2 cellular contexts compared by ENCODE assay signal in genomic region chr18:79068946-79069791, GRCh38.
TF ChIP-seq lines count a peak whose summit lies in the region.

ATP9B (plus strand) TSS chr18:79069394; CDS start chr18:79069411, 17 bp downstream.

TF ChIP-seq in HEK293, 187 proteins besides CTCF, POLR2A, EP300 and RAD21 (continued from another document and continues in another):
- TF ChIP-seq, protein P1, sequence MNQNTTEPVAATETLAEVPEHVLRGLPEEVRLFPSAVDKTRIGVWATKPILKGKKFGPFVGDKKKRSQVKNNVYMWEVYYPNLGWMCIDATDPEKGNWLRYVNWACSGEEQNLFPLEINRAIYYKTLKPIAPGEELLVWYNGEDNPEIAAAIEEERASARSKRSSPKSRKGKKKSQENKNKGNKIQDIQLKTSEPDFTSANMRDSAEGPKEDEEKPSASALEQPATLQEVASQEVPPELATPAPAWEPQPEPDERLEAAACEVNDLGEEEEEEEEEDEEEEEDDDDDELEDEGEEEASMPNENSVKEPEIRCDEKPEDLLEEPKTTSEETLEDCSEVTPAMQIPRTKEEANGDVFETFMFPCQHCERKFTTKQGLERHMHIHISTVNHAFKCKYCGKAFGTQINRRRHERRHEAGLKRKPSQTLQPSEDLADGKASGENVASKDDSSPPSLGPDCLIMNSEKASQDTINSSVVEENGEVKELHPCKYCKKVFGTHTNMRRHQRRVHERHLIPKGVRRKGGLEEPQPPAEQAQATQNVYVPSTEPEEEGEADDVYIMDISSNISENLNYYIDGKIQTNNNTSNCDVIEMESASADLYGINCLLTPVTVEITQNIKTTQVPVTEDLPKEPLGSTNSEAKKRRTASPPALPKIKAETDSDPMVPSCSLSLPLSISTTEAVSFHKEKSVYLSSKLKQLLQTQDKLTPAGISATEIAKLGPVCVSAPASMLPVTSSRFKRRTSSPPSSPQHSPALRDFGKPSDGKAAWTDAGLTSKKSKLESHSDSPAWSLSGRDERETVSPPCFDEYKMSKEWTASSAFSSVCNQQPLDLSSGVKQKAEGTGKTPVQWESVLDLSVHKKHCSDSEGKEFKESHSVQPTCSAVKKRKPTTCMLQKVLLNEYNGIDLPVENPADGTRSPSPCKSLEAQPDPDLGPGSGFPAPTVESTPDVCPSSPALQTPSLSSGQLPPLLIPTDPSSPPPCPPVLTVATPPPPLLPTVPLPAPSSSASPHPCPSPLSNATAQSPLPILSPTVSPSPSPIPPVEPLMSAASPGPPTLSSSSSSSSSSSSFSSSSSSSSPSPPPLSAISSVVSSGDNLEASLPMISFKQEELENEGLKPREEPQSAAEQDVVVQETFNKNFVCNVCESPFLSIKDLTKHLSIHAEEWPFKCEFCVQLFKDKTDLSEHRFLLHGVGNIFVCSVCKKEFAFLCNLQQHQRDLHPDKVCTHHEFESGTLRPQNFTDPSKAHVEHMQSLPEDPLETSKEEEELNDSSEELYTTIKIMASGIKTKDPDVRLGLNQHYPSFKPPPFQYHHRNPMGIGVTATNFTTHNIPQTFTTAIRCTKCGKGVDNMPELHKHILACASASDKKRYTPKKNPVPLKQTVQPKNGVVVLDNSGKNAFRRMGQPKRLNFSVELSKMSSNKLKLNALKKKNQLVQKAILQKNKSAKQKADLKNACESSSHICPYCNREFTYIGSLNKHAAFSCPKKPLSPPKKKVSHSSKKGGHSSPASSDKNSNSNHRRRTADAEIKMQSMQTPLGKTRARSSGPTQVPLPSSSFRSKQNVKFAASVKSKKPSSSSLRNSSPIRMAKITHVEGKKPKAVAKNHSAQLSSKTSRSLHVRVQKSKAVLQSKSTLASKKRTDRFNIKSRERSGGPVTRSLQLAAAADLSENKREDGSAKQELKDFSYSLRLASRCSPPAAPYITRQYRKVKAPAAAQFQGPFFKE (tag by site-specific recombination; IDR thresholded peaks at IDR 0.05; ENCODE audit: borderline replicate concordance), result no peak
- TF ChIP-seq ZNF521 (tag by site-specific recombination; IDR thresholded peaks at IDR 0.05), result no peak
- TF ChIP-seq ZNF571 (tag by site-specific recombination; IDR thresholded peaks at IDR 0.05), result no peak
- no peak for TF ChIP-seq ZNF23 (tag by site-specific recombination; IDR thresholded peaks at IDR 0.05; ENCODE audit: borderline replicate concordance)
- peak; percentile 99 for TF ChIP-seq ZNF548 (tag by site-specific recombination; IDR thresholded peaks at IDR 0.05)
- no peak for TF ChIP-seq ZNF416 (tag by site-specific recombination; IDR thresholded peaks at IDR 0.05)
- TF ChIP-seq, protein P2, sequence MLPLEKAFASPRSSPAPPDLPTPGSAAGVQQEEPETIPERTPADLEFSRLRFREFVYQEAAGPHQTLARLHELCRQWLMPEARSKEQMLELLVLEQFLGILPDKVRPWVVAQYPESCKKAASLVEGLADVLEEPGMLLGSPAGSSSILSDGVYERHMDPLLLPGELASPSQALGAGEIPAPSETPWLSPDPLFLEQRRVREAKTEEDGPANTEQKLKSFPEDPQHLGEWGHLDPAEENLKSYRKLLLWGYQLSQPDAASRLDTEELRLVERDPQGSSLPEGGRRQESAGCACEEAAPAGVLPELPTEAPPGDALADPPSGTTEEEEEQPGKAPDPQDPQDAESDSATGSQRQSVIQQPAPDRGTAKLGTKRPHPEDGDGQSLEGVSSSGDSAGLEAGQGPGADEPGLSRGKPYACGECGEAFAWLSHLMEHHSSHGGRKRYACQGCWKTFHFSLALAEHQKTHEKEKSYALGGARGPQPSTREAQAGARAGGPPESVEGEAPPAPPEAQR (tag by site-specific recombination; IDR thresholded peaks at IDR 0.05), result 0 out of 2 replicates have a peak, but pooled peaks have one; percentile 38
- TF ChIP-seq ZNF404 (tag by site-specific recombination; IDR thresholded peaks at IDR 0.05), result no peak
- no peak for TF ChIP-seq ZNF266 (tag by site-specific recombination; IDR thresholded peaks at IDR 0.05; ENCODE audit: low read depth)
- peak; percentile 42; the same call in 1 of the 2 replicates for TF ChIP-seq ZNF549 (tag by site-specific recombination; IDR thresholded peaks at IDR 0.05)
- peak; percentile 53; the same call in 1 of the 2 replicates for TF ChIP-seq ZNF398 (tag by site-specific recombination; IDR thresholded peaks at IDR 0.05)
- no peak for TF ChIP-seq OVOL3 (tag by site-specific recombination; IDR thresholded peaks at IDR 0.05)
- no peak for TF ChIP-seq ZNF514 (tag by site-specific recombination; IDR thresholded peaks at IDR 0.05)
- peak; percentile 12; the same call in 1 of the 2 replicates for TF ChIP-seq ZNF239 (tag by site-specific recombination; IDR thresholded peaks at IDR 0.05)
- no peak for TF ChIP-seq ZBTB7A (tag by site-specific recombination; IDR thresholded peaks at IDR 0.05; ENCODE audit: low read depth)

TF ChIP-seq in SK-N-SH, 30 proteins besides CTCF, POLR2A, EP300 and RAD21 (continued from another document):
- peak; percentile 62 for TF ChIP-seq CHD2 (IDR thresholded peaks at IDR 0.05; ENCODE audit: low read length, partially characterized antibody)
- TF ChIP-seq NRF1 (IDR thresholded peaks at IDR 0.05; ENCODE audit: low read depth, low read length), result peak; percentile 51
- TF ChIP-seq POLR2AphosphoS5 (IDR thresholded peaks at IDR 0.05; ENCODE audit: low read depth, low read length), result peak; percentile 48; the same call in 1 of the 2 replicates
- TF ChIP-seq TCF12 (IDR thresholded peaks at IDR 0.05), result no peak
- TF ChIP-seq IRF3 (IDR thresholded peaks at IDR 0.05; ENCODE audit: low read depth, low read length), result no peak
- TF ChIP-seq, protein P3, sequence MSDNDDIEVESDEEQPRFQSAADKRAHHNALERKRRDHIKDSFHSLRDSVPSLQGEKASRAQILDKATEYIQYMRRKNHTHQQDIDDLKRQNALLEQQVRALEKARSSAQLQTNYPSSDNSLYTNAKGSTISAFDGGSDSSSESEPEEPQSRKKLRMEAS (IDR thresholded peaks at IDR 0.05; ENCODE audit: low read depth), result peak; percentile 72
- TF ChIP-seq REST (IDR thresholded peaks at IDR 0.05; ENCODE audit: low read depth, low read length), result no peak
- TF ChIP-seq, protein P4, sequence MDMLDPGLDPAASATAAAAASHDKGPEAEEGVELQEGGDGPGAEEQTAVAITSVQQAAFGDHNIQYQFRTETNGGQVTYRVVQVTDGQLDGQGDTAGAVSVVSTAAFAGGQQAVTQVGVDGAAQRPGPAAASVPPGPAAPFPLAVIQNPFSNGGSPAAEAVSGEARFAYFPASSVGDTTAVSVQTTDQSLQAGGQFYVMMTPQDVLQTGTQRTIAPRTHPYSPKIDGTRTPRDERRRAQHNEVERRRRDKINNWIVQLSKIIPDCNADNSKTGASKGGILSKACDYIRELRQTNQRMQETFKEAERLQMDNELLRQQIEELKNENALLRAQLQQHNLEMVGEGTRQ (IDR thresholded peaks at IDR 0.05; ENCODE audit: borderline replicate concordance, low read depth, low read length), result no peak
- TF ChIP-seq TAF1 (IDR thresholded peaks at IDR 0.05; ENCODE audit: borderline replicate concordance, low read depth, low read length), result peak; percentile 74
- TF ChIP-seq SIN3A (IDR thresholded peaks at IDR 0.05; ENCODE audit: borderline replicate concordance, low read depth, low read length), result no peak; the same call in 1 of the 2 replicates
- no peak for TF ChIP-seq GATA2 (CRISPR knock-in tag; IDR thresholded peaks at IDR 0.05)
- no peak for TF ChIP-seq FOXJ3 (CRISPR knock-in tag; IDR thresholded peaks at IDR 0.05)
- TF ChIP-seq, protein P5, sequence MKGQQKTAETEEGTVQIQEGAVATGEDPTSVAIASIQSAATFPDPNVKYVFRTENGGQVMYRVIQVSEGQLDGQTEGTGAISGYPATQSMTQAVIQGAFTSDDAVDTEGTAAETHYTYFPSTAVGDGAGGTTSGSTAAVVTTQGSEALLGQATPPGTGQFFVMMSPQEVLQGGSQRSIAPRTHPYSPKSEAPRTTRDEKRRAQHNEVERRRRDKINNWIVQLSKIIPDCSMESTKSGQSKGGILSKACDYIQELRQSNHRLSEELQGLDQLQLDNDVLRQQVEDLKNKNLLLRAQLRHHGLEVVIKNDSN (IDR thresholded peaks at IDR 0.05; ENCODE audit: borderline replicate concordance, low read depth), result peak; percentile 54
- peak; percentile 76 for TF ChIP-seq YY1 (IDR thresholded peaks at IDR 0.05; ENCODE audit: low read depth)
- TF ChIP-seq FOXM1 (IDR thresholded peaks at IDR 0.05; ENCODE audit: low read depth), result no peak
- no peak for TF ChIP-seq RXRA (IDR thresholded peaks at IDR 0.05; ENCODE audit: borderline replicate concordance, low read depth)
